ENCODE assay signal across 12 cellular contexts in the genomic region with DNA sequence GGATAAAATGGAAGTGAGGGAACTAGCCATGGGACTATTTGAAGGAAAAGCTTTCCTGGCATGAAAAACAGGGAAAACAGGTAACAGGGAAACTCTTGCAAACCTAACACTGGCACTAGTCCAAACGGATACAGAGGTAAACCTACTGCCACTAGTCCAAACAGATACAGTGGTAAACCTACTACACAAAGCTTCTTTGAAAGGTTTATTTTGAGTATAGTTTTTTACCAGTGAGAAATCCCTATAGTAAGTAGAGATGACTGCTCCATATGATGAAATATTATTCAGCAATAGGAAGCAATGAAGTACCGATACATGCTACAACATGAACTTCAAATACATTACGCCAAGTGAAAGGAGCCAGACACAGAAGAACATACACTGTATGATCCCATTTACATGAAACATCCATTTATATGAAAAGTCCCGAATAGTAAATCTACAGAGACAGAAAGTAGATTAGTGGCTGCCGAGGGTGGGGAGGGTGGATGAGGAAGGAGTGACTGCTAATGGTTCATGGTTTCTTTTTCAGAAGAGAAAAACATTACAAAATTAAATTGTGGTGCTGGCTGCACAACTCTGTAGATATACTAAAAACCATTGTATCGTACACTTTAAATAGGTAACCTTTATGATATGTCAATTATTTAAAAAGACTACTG. TPM values are rescaled to one million over a fixed set of nuclear protein-coding genes. Genes with fewer than 3 reads are reported as not detected.
DNase-seq lines count a peak whose midpoint lies in the region; ATAC-seq and TF ChIP-seq lines count a peak whose summit lies in the region.
"Had no signal": no experiment of that assay in that cellular context is flagged by ENCODE, and none has a peak within 500 bp of the region (broad histone marks: within the 10 kb centered on the region; RNA-seq: fewer than 3 reads in every experiment).

No MANE protein-coding gene starts in this region.

- intact Hi-C loops in left cardiac atrium (cut with DNase I) = no loop called here

- no peaks in the 10 kb centered on the region for H3K9me3 Mint-ChIP-seq in activated T-cell treated with anti-CD3 and anti-CD28 coated beads, Interleukin-2, amount 50 U/mL, for 72 hours
- H3K9me3 Mint-ChIP-seq in type B pancreatic cell = no peaks in the 10 kb centered on the region
- H3K9me3 Mint-ChIP-seq: neural progenitor cell had no signal

- H3K36me3 Mint-ChIP-seq in activated T-cell treated with anti-CD3 and anti-CD28 coated beads, Interleukin-2, amount 50 U/mL, for 72 hours (ENCODE audit: insufficient read depth in 2 of 2) = peaks cover 1 to 5% of the 10 kb centered on the region in 2 donors
- peaks cover 27% of the 10 kb centered on the region for H3K36me3 Mint-ChIP-seq in type B pancreatic cell

- peaks cover 56% of the 10 kb centered on the region for H3K4me1 Mint-ChIP-seq in activated T-cell treated with anti-CD3 and anti-CD28 coated beads, Interleukin-2, amount 50 U/mL, for 72 hours (ENCODE audit: low read depth)
- H3K4me1 Mint-ChIP-seq in type B pancreatic cell (ENCODE audit: unreplicated experiment) = no peaks in the 10 kb centered on the region
- H3K4me1 Mint-ChIP-seq: neural progenitor cell had no signal

- H3K27me3 Mint-ChIP-seq in activated T-cell treated with anti-CD3 and anti-CD28 coated beads, Interleukin-2, amount 50 U/mL, for 72 hours (ENCODE audit: low read depth) = no peaks in the 10 kb centered on the region
- H3K27me3 Mint-ChIP-seq in type B pancreatic cell = no peaks in the 10 kb centered on the region

- peak in 1 of 2 donors; percentile 60 for ATAC-seq in activated T-cell treated with anti-CD3 and anti-CD28 coated beads, Interleukin-2, amount 50 U/mL, for 72 hours (replicated peaks in 1 of 2)
- ATAC-seq in esophagus mucosa (peak; percentile 95), HG02870 (IDR thresholded peaks at IDR 0.05; ENCODE audit: unreplicated experiment) (no peak), HG02678 (IDR thresholded peaks at IDR 0.05; ENCODE audit: unreplicated experiment) (no peak), left cardiac atrium (no peak)
- ATAC-seq: body of pancreas had no signal

- no peak for DNase-seq in activated T-cell treated with anti-CD3 and anti-CD28 coated beads, Interleukin-2, amount 50 U/mL, for 72 hours
- DNase-seq in activated T-cell treated with anti-CD3 and anti-CD28 coated beads, Interleukin-2, amount 50 U/mL, for 48 hours = no peak
- DNase-seq in OCI-M1 (lab: John Stamatoyannopoulos, UW) (peak; percentile 30), type B pancreatic cell (ENCODE audit: extremely low spot score, unreplicated experiment) (no peak), left cardiac atrium (no peak)
- DNase-seq: activated CD4-positive, alpha-beta T cell treated with anti-CD3 and anti-CD28 coated beads, Interleukin-2, amount 50 U/mL, for 1 hour; NK-92 treated with Interleukin-12 subunit alpha and Interleukin-12 subunit beta, amount 100 ng/mL, for 24 hours had no signal

- peak overlapping the region in 1 of 2 donors; percentile 54 for H3K4me3 Mint-ChIP-seq in activated T-cell treated with anti-CD3 and anti-CD28 coated beads, Interleukin-2, amount 50 U/mL, for 72 hours
- H3K4me3 Mint-ChIP-seq in type B pancreatic cell = no peak overlapping the region
- H3K4me3 Mint-ChIP-seq: neural progenitor cell had no signal

- peak overlapping the region; percentile 70 for H3K27ac Mint-ChIP-seq in activated T-cell treated with anti-CD3 and anti-CD28 coated beads, Interleukin-2, amount 50 U/mL, for 72 hours
- peak overlapping the region; percentile 4 for H3K27ac Mint-ChIP-seq in type B pancreatic cell
- H3K27ac Mint-ChIP-seq: neural progenitor cell had no signal

- TF ChIP-seq CTCF in type B pancreatic cell (conservative IDR thresholded peaks at IDR 0.05) = no peak

RNA-seq across cellular contexts. Expression of a gene that starts 25.5 kb away (rescaled TPM):
- 10 to 100 TPM; 18.4 to 20.6 TPM for total RNA-seq in activated T-cell treated with anti-CD3 and anti-CD28 coated beads, Interleukin-2, amount 50 U/mL, for 72 hours
- total RNA-seq in esophagus mucosa = 40.1 TPM
- 40.9 and 134 TPM in 2 replicates for total RNA-seq in type B pancreatic cell (ENCODE audit: low replicate concordance)
- 10 to 100 TPM; 16.1 to 18.4 TPM for total RNA-seq in left cardiac atrium
